In the genomic region with DNA sequence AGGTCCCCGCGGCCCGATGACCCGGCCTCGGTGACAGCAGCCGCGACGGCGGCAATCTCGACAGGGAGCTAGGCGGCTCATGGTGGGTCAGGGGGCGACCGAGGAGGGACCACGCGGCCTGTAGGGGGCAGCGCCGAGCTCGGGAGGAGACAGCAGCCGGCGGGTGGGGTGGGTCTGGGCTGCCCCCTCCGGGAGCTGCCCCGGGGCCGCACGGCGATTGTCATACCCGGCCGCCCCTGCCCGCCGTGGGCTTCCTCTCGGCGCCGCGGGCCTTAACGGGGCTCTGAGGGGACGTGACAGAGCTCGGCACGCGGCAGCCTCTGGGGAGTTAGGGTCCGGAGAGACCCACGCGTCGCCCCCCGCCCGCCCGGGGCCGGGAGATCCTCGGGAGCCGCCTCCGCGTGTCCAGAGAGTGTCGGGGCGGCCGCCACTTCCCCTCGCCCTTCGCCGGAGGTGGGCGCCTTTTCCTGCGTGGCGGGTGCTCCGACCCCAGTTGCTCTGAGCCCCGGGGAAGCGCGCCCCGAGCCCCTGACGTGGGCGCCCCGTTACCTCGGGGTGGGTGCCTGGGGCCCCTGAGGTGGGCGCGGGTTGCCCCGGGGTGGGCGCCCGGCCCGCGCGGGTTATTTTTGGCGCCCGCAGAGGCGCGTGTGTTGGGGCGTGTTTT, we compare ENCODE assay signal across 8 cellular contexts. TPM values are rescaled to one million over a fixed set of nuclear protein-coding genes. Genes with fewer than 3 reads are reported as not detected.
DNase-seq lines count a peak whose midpoint lies in the region; ATAC-seq and TF ChIP-seq lines count a peak whose summit lies in the region.

No MANE protein-coding gene starts in this region.

- H3K27me3 Mint-ChIP-seq in naive B cell, result no peaks in the 10 kb centered on the region
- H3K27me3 Mint-ChIP-seq in stimulated activated naive CD8-positive, alpha-beta T cell treated with anti-CD3 and anti-CD28 coated beads, Interleukin-15, Interleukin-2, amounts not matched to agents 100 ng/mL and 50 ng/mL, for 24 hours, result no peaks in the 10 kb centered on the region

- H3K9me3 Mint-ChIP-seq in naive B cell, result no peaks in the 10 kb centered on the region
- no peaks in the 10 kb centered on the region for H3K9me3 Mint-ChIP-seq in stimulated activated naive CD8-positive, alpha-beta T cell treated with anti-CD3 and anti-CD28 coated beads, Interleukin-15, Interleukin-2, amounts not matched to agents 100 ng/mL and 50 ng/mL, for 24 hours

- H3K4me1 Mint-ChIP-seq in naive B cell, result peaks cover 38 to 49% (median 38%) of the 10 kb centered on the region in 3 donors
- H3K4me1 Mint-ChIP-seq in stimulated activated naive CD8-positive, alpha-beta T cell treated with anti-CD3 and anti-CD28 coated beads, Interleukin-15, Interleukin-2, amounts not matched to agents 100 ng/mL and 50 ng/mL, for 24 hours (ENCODE audit: low read depth), result peaks cover 26% of the 10 kb centered on the region

- ATAC-seq in GM21786 (IDR thresholded peaks at IDR 0.05; ENCODE audit: unreplicated experiment) (peak; percentile 38), naive B cell (ENCODE audit: low read depth in 2 of 2) (peak; percentile 51 to 56)

- peak overlapping the region; percentile 89 to 99 (median 96) for H3K4me3 Mint-ChIP-seq in naive B cell
- peak overlapping the region; percentile 84 for H3K4me3 Mint-ChIP-seq in stimulated activated naive CD8-positive, alpha-beta T cell treated with anti-CD3 and anti-CD28 coated beads, Interleukin-15, Interleukin-2, amounts not matched to agents 100 ng/mL and 50 ng/mL, for 24 hours

- TF ChIP-seq CTCF in epithelial cell of proximal tubule (conservative IDR thresholded peaks at IDR 0.05; ENCODE audit: low read depth, low read length), result peak; percentile 51

- H3K4me3 ChIP-seq in epithelial cell of proximal tubule (ENCODE audit: low read depth, low read length), result peak overlapping the region; percentile 82

- no peaks in the 10 kb centered on the region for H3K36me3 Mint-ChIP-seq in naive B cell
- H3K36me3 Mint-ChIP-seq in stimulated activated naive CD8-positive, alpha-beta T cell treated with anti-CD3 and anti-CD28 coated beads, Interleukin-15, Interleukin-2, amounts not matched to agents 100 ng/mL and 50 ng/mL, for 24 hours (ENCODE audit: low read depth), result no peaks in the 10 kb centered on the region

- DNase-seq in ELF-1 (ENCODE audit: low read depth, low spot score) (peak; percentile 86), LoVo (ENCODE audit: low spot score) (peak; percentile 28), epithelial cell of proximal tubule (ENCODE audit: low read depth) (no peak), naive B cell (peak; percentile 67), NCI-H128 (lab: John Stamatoyannopoulos, UW; ENCODE audit: unreplicated experiment) (no peak)
- DNase-seq in activated CD8-positive, alpha-beta memory T cell treated with anti-CD3 and anti-CD28 coated beads, Interleukin-2, amount 50 U/mL, for 4 hours, result peak; percentile 81

- peak overlapping the region; percentile 94 to 99 (median 98) for H3K27ac Mint-ChIP-seq in naive B cell
- H3K27ac Mint-ChIP-seq in stimulated activated naive CD8-positive, alpha-beta T cell treated with anti-CD3 and anti-CD28 coated beads, Interleukin-15, Interleukin-2, amounts not matched to agents 100 ng/mL and 50 ng/mL, for 24 hours, result peak overlapping the region; percentile 86

RNA-seq across cellular contexts. Expression of gene PLCL2, which starts 0.5 kb away (rescaled TPM):
- 2.8 and 3.5 TPM in 2 replicates for total RNA-seq in epithelial cell of proximal tubule
- 10 to 100 TPM; 65.7 to 92.7 (median 69.1) TPM for polyA plus RNA-seq in naive B cell (ENCODE audit: low read depth in 6 of 6)

Comparison
In these comparisons a context has a peak if more than half of its experiments do, and no peak if none do; other contexts are left out.
1. DNase-seq: peak in ELF-1 (single experiment), LoVo (single experiment), activated CD8-positive, alpha-beta memory T cell treated with anti-CD3 and anti-CD28 coated beads, Interleukin-2, amount 50 U/mL, for 4 hours (single experiment) and naive B cell (single experiment); none in epithelial cell of proximal tubule (single experiment) and NCI-H128 (single experiment).